ENCODE assay signal across 22 cellular contexts in the genomic region with DNA sequence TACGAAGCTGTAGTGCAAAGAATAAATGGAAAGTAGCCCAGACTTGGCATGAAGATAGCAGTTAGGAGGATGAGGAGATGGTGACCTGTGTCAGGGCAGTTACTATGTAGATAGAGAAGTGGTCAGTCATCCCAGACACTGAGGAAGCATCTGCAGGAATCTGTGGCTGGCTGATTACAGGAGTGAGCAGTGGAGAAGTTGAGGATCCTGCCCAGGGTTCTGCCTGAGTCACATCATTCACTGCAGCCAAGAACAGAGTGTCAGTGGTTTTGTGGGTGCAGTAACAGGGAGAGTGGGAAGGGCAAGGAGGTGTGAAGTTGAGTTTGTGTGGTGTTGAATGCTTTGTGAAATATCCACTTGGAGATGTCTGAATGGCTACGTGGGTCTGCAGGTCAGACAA.
DNase-seq lines count a peak whose midpoint lies in the region; ATAC-seq and TF ChIP-seq lines count a peak whose summit lies in the region.
"Had no signal": no experiment of that assay in that cellular context is flagged by ENCODE, and none has a peak within 500 bp of the region (broad histone marks: within the 10 kb centered on the region; RNA-seq: fewer than 3 reads in every experiment).

No MANE protein-coding gene starts in this region.

- H3K4me3 ChIP-seq in astrocyte of the spinal cord (ENCODE audit: low read depth, low read length) (no peak overlapping the region), thyroid gland (replicated peaks in 1 of 3) (no peak overlapping the region)
- H3K4me3 ChIP-seq: ascending aorta, pancreas, testis had no signal

- H3K4me3 Mint-ChIP-seq in neural crest cell, result no peak overlapping the region
- H3K4me3 Mint-ChIP-seq in activated naive CD4-positive, alpha-beta T cell treated with anti-CD3 and anti-CD28 coated beads for 36 hours, result no peak overlapping the region
- H3K4me3 Mint-ChIP-seq: dendritic cell treated with granulocyte-macrophage colony-stimulating factor and Interleukin-4, amounts not matched to agents 40 ng/mL and 50 ng/mL, for 4 days had no signal

- no peak for TF ChIP-seq POLR2A in thyroid gland (IDR thresholded peaks at IDR 0.05)

- no peak overlapping the region for H3K27ac ChIP-seq in thyroid gland
- H3K27ac ChIP-seq: ascending aorta, pancreas, testis had no signal

- intact Hi-C loops in activated naive CD4-positive, alpha-beta T cell treated with anti-CD3 and anti-CD28 coated beads for 36 hours (cut with micrococcal nuclease), result no loop called here
- intact Hi-C loops in head of caudate nucleus (cut with DNase I), result no loop called here
- intact Hi-C loops in thyroid gland (cut with DNase I), result no loop called here

- no peaks in the 10 kb centered on the region for H3K9me3 Mint-ChIP-seq in neural crest cell
- no peaks in the 10 kb centered on the region for H3K9me3 Mint-ChIP-seq in activated naive CD4-positive, alpha-beta T cell treated with anti-CD3 and anti-CD28 coated beads for 36 hours
- H3K9me3 Mint-ChIP-seq: dendritic cell treated with granulocyte-macrophage colony-stimulating factor and Interleukin-4, amounts not matched to agents 40 ng/mL and 50 ng/mL, for 4 days had no signal

- H3K36me3 Mint-ChIP-seq in neural crest cell (ENCODE audit: low read depth), result no peaks in the 10 kb centered on the region
- H3K36me3 Mint-ChIP-seq in activated naive CD4-positive, alpha-beta T cell treated with anti-CD3 and anti-CD28 coated beads for 36 hours (ENCODE audit: low read depth), result no peaks in the 10 kb centered on the region

- H3K27me3 Mint-ChIP-seq in neural crest cell (ENCODE audit: low read depth), result peaks cover 5% of the 10 kb centered on the region
- H3K27me3 Mint-ChIP-seq in activated naive CD4-positive, alpha-beta T cell treated with anti-CD3 and anti-CD28 coated beads for 36 hours (ENCODE audit: low read depth), result peaks cover 11% of the 10 kb centered on the region

- H3K27me3 ChIP-seq in thyroid gland, result no peaks in the 10 kb centered on the region
- H3K27me3 ChIP-seq: ascending aorta, BE2C, pancreas, testis had no signal

- H3K4me1 ChIP-seq in thyroid gland, result no peaks in the 10 kb centered on the region
- H3K4me1 ChIP-seq: ascending aorta, BE2C, pancreas, testis had no signal

- no peak for ATAC-seq in HG02763 (IDR thresholded peaks at IDR 0.05; ENCODE audit: unreplicated experiment)
- ATAC-seq: esophagus mucosa, left colon, pancreas had no signal

- WGBS in thyroid gland, 2 donors, result 76 to 93% methylated on average over 2 of the region's 2 CpGs

- no peaks in the 10 kb centered on the region for H3K4me1 Mint-ChIP-seq in neural crest cell
- no peaks in the 10 kb centered on the region for H3K4me1 Mint-ChIP-seq in activated naive CD4-positive, alpha-beta T cell treated with anti-CD3 and anti-CD28 coated beads for 36 hours (ENCODE audit: low read depth)

- DNase-seq in EH (ENCODE audit: low read depth), result peak; percentile 29
- peak; percentile 76 for DNase-seq in MV-4-11 (lab: John Stamatoyannopoulos, UW)
- DNase-seq in astrocyte of the spinal cord (ENCODE audit: low read depth, low spot score), result peak; percentile 31
- DNase-seq in neural crest cell (ENCODE audit: low read depth, low spot score), result no peak
- no peak for DNase-seq in activated naive CD4-positive, alpha-beta T cell treated with anti-CD3 and anti-CD28 coated beads for 36 hours
- DNase-seq in head of caudate nucleus, result no peak
- no peak for DNase-seq in thyroid gland
- DNase-seq: activated effector memory CD4-positive, alpha-beta T cell treated with anti-CD3 and anti-CD28 coated beads, Interleukin-2, amount 50 U/mL, for 16 hours; BE2C; DMS 273 treated with DMSO at 0.1 percent for 48 hours; hippocampal formation; left colon; NCI-H1105 treated with DMSO at 0.1 percent for 48 hours; pancreas; RPMI8226; small intestine; stimulated activated CD4-positive, alpha-beta T cell treated with anti-CD3 and anti-CD28 coated beads, Interleukin-4, amount 100 ng/mL, for 4 hours; testis had no signal

- in situ Hi-C loops in astrocyte of the spinal cord (cut with HindIII; ENCODE audit: low sequenced_read_pairs), result no loop called here

- no peak for TF ChIP-seq CTCF in astrocyte of the spinal cord (IDR thresholded peaks at IDR 0.05; ENCODE audit: low read depth, low read length)
- TF ChIP-seq CTCF in neural crest cell (conservative IDR thresholded peaks at IDR 0.05), result no peak
- no peak for TF ChIP-seq CTCF in thyroid gland (IDR thresholded peaks at IDR 0.05)

- H3K36me3 ChIP-seq in thyroid gland, result no peaks in the 10 kb centered on the region
- H3K36me3 ChIP-seq: ascending aorta, BE2C, pancreas had no signal

- H3K9me3 ChIP-seq in thyroid gland, result no peaks in the 10 kb centered on the region
- H3K9me3 ChIP-seq: ascending aorta, BE2C, pancreas, testis had no signal

- CTCF ChIA-PET in activated naive CD4-positive, alpha-beta T cell treated with anti-CD3 and anti-CD28 coated beads for 36 hours (lab: Charles Lee), result no interaction called here

- H3K27ac Mint-ChIP-seq in neural crest cell (ENCODE audit: unreplicated experiment), result peak overlapping the region; percentile 0
- no peak overlapping the region for H3K27ac Mint-ChIP-seq in activated naive CD4-positive, alpha-beta T cell treated with anti-CD3 and anti-CD28 coated beads for 36 hours
- H3K27ac Mint-ChIP-seq: dendritic cell treated with granulocyte-macrophage colony-stimulating factor and Interleukin-4, amounts not matched to agents 40 ng/mL and 50 ng/mL, for 4 days had no signal

Comparison
In these comparisons a context has a peak if more than half of its experiments do, and no peak if none do; other contexts are left out.
1. DNase-seq: peak in EH (single experiment), MV-4-11 (single experiment) and astrocyte of the spinal cord (single experiment); none in neural crest cell (single experiment), activated naive CD4-positive, alpha-beta T cell treated with anti-CD3 and anti-CD28 coated beads for 36 hours (single experiment), head of caudate nucleus (0 of 42) and thyroid gland (0 of 2).